In genomic region chr4:3451956-3452355, GRCh38 we compare ENCODE assay signal across 16 cellular contexts. TPM values are rescaled to one million over a fixed set of nuclear protein-coding genes. Genes with fewer than 3 reads are reported as not detected.
DNase-seq lines count a peak whose midpoint lies in the region; ATAC-seq lines count a peak whose summit lies in the region.
"Had no signal": no experiment of that assay in that cellular context is flagged by ENCODE, and none has a peak within 500 bp of the region (broad histone marks: within the 10 kb centered on the region; RNA-seq: fewer than 3 reads in every experiment).

No MANE protein-coding gene starts in this region.

- no peaks in the 10 kb centered on the region for H3K4me1 Mint-ChIP-seq in activated naive CD8-positive, alpha-beta T cell treated with anti-CD3 and anti-CD28 coated beads for 36 hours
- H3K4me1 Mint-ChIP-seq: activated B cell treated with CpG ODN at 0.5 μM for 24 hours; activated naive CD8-positive, alpha-beta T cell treated with anti-CD3 and anti-CD28 coated beads, Interleukin-2, amount 50 U/mL, for 24 hours; CD14-positive monocyte; stimulated activated naive CD8-positive, alpha-beta T cell treated with anti-CD3 and anti-CD28 coated beads, Interleukin-15, amount 100 ng/mL, for 72 hours had no signal

- H3K27me3 Mint-ChIP-seq in activated naive CD8-positive, alpha-beta T cell treated with anti-CD3 and anti-CD28 coated beads for 36 hours, result peaks cover 4% of the 10 kb centered on the region
- H3K27me3 Mint-ChIP-seq: stimulated activated naive CD8-positive, alpha-beta T cell treated with anti-CD3 and anti-CD28 coated beads, Interleukin-15, amount 100 ng/mL, for 72 hours had no signal

- peak; percentile 37 for DNase-seq in GM04503 (ENCODE audit: low read depth)
- DNase-seq in amniotic epithelial cell (ENCODE audit: low read depth), result peak; percentile 12
- peak; percentile 4 for DNase-seq in fibroblast of the conjunctiva (ENCODE audit: low read depth)
- DNase-seq in skeletal muscle cell (ENCODE audit: low read depth), result peak; percentile 14
- no peak for DNase-seq in nucleus accumbens (lab: John Stamatoyannopoulos, UW)
- no peak for DNase-seq in activated naive CD8-positive, alpha-beta T cell treated with anti-CD3 and anti-CD28 coated beads for 36 hours
- no peak for DNase-seq in RPMI8226
- DNase-seq: activated B cell treated with CpG ODN at 0.5 μM for 24 hours; activated naive CD8-positive, alpha-beta T cell treated with anti-CD3 and anti-CD28 coated beads, Interleukin-2, amount 50 U/mL, for 24 hours; effector memory CD4-positive, alpha-beta T cell; GF-D8; NCI-H2029 treated with DMSO at 0.1 percent for 48 hours; stimulated activated naive CD8-positive, alpha-beta T cell treated with anti-CD3 and anti-CD28 coated beads, Interleukin-15, amount 100 ng/mL, for 72 hours had no signal

- peaks cover 8% of the 10 kb centered on the region for H3K9me3 Mint-ChIP-seq in activated naive CD8-positive, alpha-beta T cell treated with anti-CD3 and anti-CD28 coated beads for 36 hours

- no peak overlapping the region for H3K27ac Mint-ChIP-seq in activated naive CD8-positive, alpha-beta T cell treated with anti-CD3 and anti-CD28 coated beads for 36 hours
- H3K27ac Mint-ChIP-seq: activated B cell treated with CpG ODN at 0.5 μM for 24 hours; activated naive CD8-positive, alpha-beta T cell treated with anti-CD3 and anti-CD28 coated beads, Interleukin-2, amount 50 U/mL, for 24 hours; stimulated activated naive CD8-positive, alpha-beta T cell treated with anti-CD3 and anti-CD28 coated beads, Interleukin-15, amount 100 ng/mL, for 72 hours had no signal

- H3K4me3 Mint-ChIP-seq in activated naive CD8-positive, alpha-beta T cell treated with anti-CD3 and anti-CD28 coated beads for 36 hours, result no peak overlapping the region
- H3K4me3 Mint-ChIP-seq: activated B cell treated with CpG ODN at 0.5 μM for 24 hours; activated naive CD8-positive, alpha-beta T cell treated with anti-CD3 and anti-CD28 coated beads, Interleukin-2, amount 50 U/mL, for 24 hours; CD14-positive monocyte; stimulated activated naive CD8-positive, alpha-beta T cell treated with anti-CD3 and anti-CD28 coated beads, Interleukin-15, amount 100 ng/mL, for 72 hours had no signal

- no peak overlapping the region for H3K4me3 ChIP-seq in skeletal muscle cell (ENCODE audit: low read depth, low read length)
- H3K4me3 ChIP-seq: psoas muscle had no signal

- ATAC-seq in GM18511 (IDR thresholded peaks at IDR 0.05; ENCODE audit: unreplicated experiment), result no peak
- ATAC-seq: activated naive CD8-positive, alpha-beta T cell treated with anti-CD3 and anti-CD28 coated beads, Interleukin-2, amount 50 U/mL, for 24 hours; stimulated activated naive CD8-positive, alpha-beta T cell treated with anti-CD3 and anti-CD28 coated beads, Interleukin-15, amount 100 ng/mL, for 72 hours had no signal

- peaks cover 2% of the 10 kb centered on the region for H3K36me3 Mint-ChIP-seq in activated naive CD8-positive, alpha-beta T cell treated with anti-CD3 and anti-CD28 coated beads for 36 hours
- H3K36me3 Mint-ChIP-seq: CD14-positive monocyte had no signal

RNA-seq across cellular contexts. Expression of gene HGFAC, which starts 10.2 kb away (rescaled TPM):
- total RNA-seq in activated naive CD8-positive, alpha-beta T cell treated with anti-CD3 and anti-CD28 coated beads for 36 hours, result not detected
- total RNA-seq: activated B cell treated with CpG ODN at 0.5 μM for 24 hours had no signal

RNA-seq across cellular contexts. Expression of gene DOK7, which starts 11.2 kb away (rescaled TPM):
- not detected for total RNA-seq in activated naive CD8-positive, alpha-beta T cell treated with anti-CD3 and anti-CD28 coated beads for 36 hours

Comparison
In these comparisons a context has a peak if more than half of its experiments do, and no peak if none do; other contexts are left out.
1. DNase-seq: peak in GM04503 (single experiment), amniotic epithelial cell (single experiment), fibroblast of the conjunctiva (single experiment) and skeletal muscle cell (single experiment); none in nucleus accumbens (0 of 56), activated naive CD8-positive, alpha-beta T cell treated with anti-CD3 and anti-CD28 coated beads for 36 hours (single experiment) and RPMI8226 (single experiment).